In genomic region chr12:104555650-104556049, GRCh38 we compare ENCODE assay signal across 14 cellular contexts.
A peak's percentile ranks its signal among the peaks of the same experiment; 100 is the strongest.
DNase-seq lines count a peak whose midpoint lies in the region; ATAC-seq, FAIRE-seq and TF ChIP-seq lines count a peak whose summit lies in the region.
"Had no signal": no experiment of that assay in that cellular context is flagged by ENCODE, and none has a peak within 500 bp of the region (broad histone marks: within the 10 kb centered on the region; RNA-seq: fewer than 3 reads in every experiment).

No MANE protein-coding gene starts in this region.

- no peaks in the 10 kb centered on the region for H3K27me3 Mint-ChIP-seq in CD4-positive, CD25-positive, alpha-beta regulatory T cell

- TF ChIP-seq POLR2A in stomach (IDR thresholded peaks at IDR 0.05), result no peak

- peaks cover 5% of the 10 kb centered on the region for H3K36me3 ChIP-seq in CD4-positive, CD25-positive, alpha-beta regulatory T cell (ENCODE audit: control insufficient read depth, insufficient read depth, low read length)
- H3K36me3 ChIP-seq in kidney (ENCODE audit: control insufficient read depth in 1 of 2, insufficient read depth in 2 of 2, low read length in 2 of 2), result no peaks in the 10 kb centered on the region
- H3K36me3 ChIP-seq in stomach, result no peaks in the 10 kb centered on the region
- H3K36me3 ChIP-seq: uterus had no signal

- ATAC-seq in CD4-positive, CD25-positive, alpha-beta regulatory T cell (ENCODE audit: low read depth in 2 of 2), result no peak
- ATAC-seq: activated T-cell treated with anti-CD3 and anti-CD28 coated beads, Interleukin-2, amount 50 U/mL, for 72 hours had no signal

- POLR2A ChIA-PET in HEK293T (lab: Yijun Ruan, JAX), result no interaction called here

- H3K4me1 Mint-ChIP-seq in CD4-positive, CD25-positive, alpha-beta regulatory T cell, result peaks cover 29 to 86% (median 62%) of the 10 kb centered on the region in 4 donors

- H3K9me3 ChIP-seq in CD4-positive, CD25-positive, alpha-beta regulatory T cell (ENCODE audit: control insufficient read depth in 2 of 2, low read length in 2 of 2), result no peaks in the 10 kb centered on the region
- H3K9me3 ChIP-seq in kidney (ENCODE audit: control insufficient read depth in 1 of 2, low read length in 2 of 2) (peaks cover 0 to 7% of the 10 kb centered on the region in 2 donors), stomach (peaks cover 0 to 7% (median 0%) of the 10 kb centered on the region in 4 donors)
- H3K9me3 ChIP-seq: uterus had no signal

- no peak overlapping the region for H3K4me3 Mint-ChIP-seq in CD4-positive, CD25-positive, alpha-beta regulatory T cell
- H3K4me3 Mint-ChIP-seq: immature natural killer cell had no signal

- H3K27me3 ChIP-seq in CD4-positive, CD25-positive, alpha-beta regulatory T cell (ENCODE audit: control insufficient read depth, insufficient read depth, low read length), result no peaks in the 10 kb centered on the region
- H3K27me3 ChIP-seq in stomach, result no peaks in the 10 kb centered on the region
- H3K27me3 ChIP-seq: uterus had no signal

- H3K4me3 ChIP-seq in CD4-positive, CD25-positive, alpha-beta regulatory T cell (ENCODE audit: low read depth, low read length), result no peak overlapping the region
- no peak overlapping the region for H3K4me3 ChIP-seq in kidney (ENCODE audit: low read length in 2 of 2)
- H3K4me3 ChIP-seq in stomach, result no peak overlapping the region
- H3K4me3 ChIP-seq: uterus had no signal

- no peak for DNase-seq in CD4-positive, CD25-positive, alpha-beta regulatory T cell
- DNase-seq in M059J (ENCODE audit: low read depth) (peak; percentile 44), NCI-H345 (lab: John Stamatoyannopoulos, UW) (peak; percentile 94), kidney (peak; percentile 81), HEK293T (ENCODE audit: extremely low spot score) (no peak), stomach (no peak)
- DNase-seq in effector CD4-positive, alpha-beta T cell, result no peak
- no peak for DNase-seq in activated CD4-positive, CD25-positive, alpha-beta regulatory T cell treated with anti-CD3 and anti-CD28 coated beads, Interleukin-2, amount 50 U/mL, for 72 hours
- DNase-seq: activated CD4-positive, alpha-beta T cell treated with anti-CD3 and anti-CD28 coated beads for 1 hour; activated T-cell treated with anti-CD3 and anti-CD28 coated beads, Interleukin-2, amount 50 U/mL, for 72 hours; cortex of kidney; immature natural killer cell; uterus had no signal

- peaks cover 0 to 7% (median 0%) of the 10 kb centered on the region in 7 donors for H3K9me3 Mint-ChIP-seq in CD4-positive, CD25-positive, alpha-beta regulatory T cell

- no peak for TF ChIP-seq EP300 in stomach (IDR thresholded peaks at IDR 0.05)

- H3K36me3 Mint-ChIP-seq in CD4-positive, CD25-positive, alpha-beta regulatory T cell, result peaks cover 29% of the 10 kb centered on the region

- H3K27ac Mint-ChIP-seq in CD4-positive, CD25-positive, alpha-beta regulatory T cell, result peak overlapping the region in 2 of 3 donors; percentile 67 to 86
- H3K27ac Mint-ChIP-seq: activated T-cell treated with anti-CD3 and anti-CD28 coated beads, Interleukin-2, amount 50 U/mL, for 72 hours had no signal

- H3K27ac ChIP-seq in CD4-positive, CD25-positive, alpha-beta regulatory T cell (ENCODE audit: insufficient read depth, low read length, poor library complexity, severe bottlenecking), result no peak overlapping the region
- no peak overlapping the region for H3K27ac ChIP-seq in kidney (ENCODE audit: low read depth in 2 of 2, low read length in 2 of 2)
- H3K27ac ChIP-seq in stomach, result no peak overlapping the region
- H3K27ac ChIP-seq: uterus had no signal

- CTCF ChIA-PET in HEK293T (lab: Yijun Ruan, JAX), result interaction anchor here (0.7 kb wide), 1 partner anchor 174 kb away, joined by 3 read pairs; no protein-coding TSS in a partner anchor

- TF ChIP-seq CTCF in kidney (IDR thresholded peaks at IDR 0.05; ENCODE audit: borderline replicate concordance, extremely low read depth, insufficient read depth) (no peak), stomach (IDR thresholded peaks at IDR 0.05) (no peak)

- WGBS in stomach, 5 donors, result 55 to 73% (median 69%) methylated on average over 5 to 6 of the region's 6 CpGs

- intact Hi-C loops in kidney (cut with DNase I), result no loop called here
- intact Hi-C loops in stomach (cut with DNase I; ENCODE audit: low total_unique reads), result no loop called here

- FAIRE-seq in kidney (lab: Jason Lieb, UNC), result no peak
- FAIRE-seq: GM12892 had no signal

- no peak overlapping the region for H3K9ac ChIP-seq in kidney (ENCODE audit: low read length in 2 of 2)

- peaks cover 39% of the 10 kb centered on the region for H3K4me1 ChIP-seq in CD4-positive, CD25-positive, alpha-beta regulatory T cell (ENCODE audit: control insufficient read depth, insufficient read depth, low read length, poor library complexity, severe bottlenecking)
- H3K4me1 ChIP-seq in kidney (ENCODE audit: control insufficient read depth in 1 of 2, insufficient read depth in 1 of 2, low read depth in 1 of 2, low read length in 2 of 2), result peaks cover 0 to 3% of the 10 kb centered on the region in 2 donors
- H3K4me1 ChIP-seq in stomach, result peaks cover 0 to 20% (median 2%) of the 10 kb centered on the region in 4 donors
- H3K4me1 ChIP-seq: uterus had no signal

TF ChIP-seq in HEK293T, 16 proteins besides CTCF, POLR2A, EP300 and RAD21:
- TF ChIP-seq L3MBTL2 (conservative IDR thresholded peaks at IDR 0.05) (no peak), HDGF (IDR thresholded peaks at IDR 0.05; ENCODE audit: borderline replicate concordance) (no peak), ZNF384 (IDR thresholded peaks at IDR 0.05) (no peak), LEF1 (IDR thresholded peaks at IDR 0.05; ENCODE audit: borderline replicate concordance) (no peak), TARDBP (IDR thresholded peaks at IDR 0.05) (no peak), SUZ12 (IDR thresholded peaks at IDR 0.05) (no peak), BHLHE40 (IDR thresholded peaks at IDR 0.05; ENCODE audit: borderline replicate concordance) (no peak), PKNOX1 (IDR thresholded peaks at IDR 0.05) (no peak), NFRKB (IDR thresholded peaks at IDR 0.05) (no peak)
TF ChIP-seq in HEK293T: peak in this region for 0.

Comparison
In these comparisons a context has a peak if more than half of its experiments do, and no peak if none do; other contexts are left out.
1. DNase-seq: peak in M059J (single experiment), NCI-H345 (single experiment) and kidney (single experiment); none in CD4-positive, CD25-positive, alpha-beta regulatory T cell (0 of 3), effector CD4-positive, alpha-beta T cell (single experiment), activated CD4-positive, CD25-positive, alpha-beta regulatory T cell treated with anti-CD3 and anti-CD28 coated beads, Interleukin-2, amount 50 U/mL, for 72 hours (single experiment), HEK293T (single experiment) and stomach (single experiment).